9 cellular contexts compared by ENCODE assay signal in the genomic region with DNA sequence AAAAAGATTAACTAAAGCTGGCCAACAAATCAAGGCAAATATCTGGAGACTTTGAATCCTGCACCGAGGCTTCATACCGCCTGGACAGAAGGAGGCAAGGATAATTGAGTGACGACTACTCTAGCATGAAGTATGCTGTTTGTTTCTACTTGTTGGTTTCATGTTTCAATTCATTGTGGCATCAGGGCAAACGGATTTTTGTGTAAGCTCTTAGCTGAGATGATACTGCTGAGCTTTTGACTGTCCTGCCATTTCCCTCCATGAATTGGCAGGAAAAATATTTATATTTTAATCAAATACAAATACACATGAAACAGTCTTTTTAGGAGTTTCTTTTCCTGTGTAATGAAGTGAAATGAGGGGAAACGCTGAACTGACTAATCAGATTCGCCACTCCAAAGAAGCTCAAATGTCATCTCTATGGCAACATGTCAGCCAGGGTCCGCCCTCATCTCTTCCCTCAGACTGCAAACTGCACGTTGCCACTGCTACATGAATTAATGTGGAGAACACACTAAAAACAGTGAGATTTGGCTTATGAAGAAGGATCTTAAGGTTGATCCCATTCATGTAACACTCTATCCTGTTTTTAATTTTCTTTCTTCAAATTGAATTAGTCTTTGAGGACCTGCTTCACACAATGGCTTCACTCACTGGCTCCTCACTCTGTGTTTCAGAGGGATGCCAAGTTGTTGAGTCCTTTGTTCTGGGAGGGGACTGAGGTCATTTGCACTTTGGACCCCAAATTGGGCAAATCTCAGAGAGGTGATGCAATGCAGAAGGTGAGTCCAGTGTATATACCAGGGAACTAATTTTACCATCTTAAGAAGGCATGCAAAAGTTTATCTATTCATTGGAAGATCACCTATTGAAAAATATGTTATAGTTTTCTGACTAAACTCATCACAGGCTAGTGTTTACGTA.
DNase-seq lines count a peak whose midpoint lies in the region; FAIRE-seq and TF ChIP-seq lines count a peak whose summit lies in the region.
"Had no signal": no experiment of that assay in that cellular context is flagged by ENCODE, and none has a peak within 500 bp of the region (broad histone marks: within the 10 kb centered on the region; RNA-seq: fewer than 3 reads in every experiment).

No MANE protein-coding gene starts in this region.

- no peaks in the 10 kb centered on the region for H3K4me1 Mint-ChIP-seq in CD8-positive, alpha-beta memory T cell

- H3K9ac ChIP-seq in ES-I3 (ENCODE audit: low read depth, low read length) (peak overlapping the region; percentile 29; the same call in 1 of the 2 replicates), H1 (replicated peaks in 1 of 4; ENCODE audit: extremely low read depth in 1 of 4, low read depth in 3 of 4, low read length in 3 of 4) (no peak overlapping the region), parathyroid adenoma (no peak overlapping the region)

- CTCF ChIA-PET in H1 (lab: Charles Lee; ENCODE audit: partially characterized antibody) = interaction anchor here (0.6 to 3.5 kb wide), 14 partner anchors 9 to 580 kb away, joined by 3 to 30 read pairs (median 3); no protein-coding TSS in a partner anchor
- CTCF ChIA-PET in CD8-positive, alpha-beta memory T cell (lab: Charles Lee) = no interaction called here

- POLR2A ChIA-PET in H1 (lab: Charles Lee; ENCODE audit: partially characterized antibody) = interaction anchor here (0.6 to 1.1 kb wide), 3 partner anchors 9 to 61 kb away, joined by 3 read pairs; no protein-coding TSS in a partner anchor
- POLR2A ChIA-PET in CD8-positive, alpha-beta memory T cell (lab: Charles Lee) = interaction anchor here (0.6 kb wide), 1 partner anchor 23 kb away, joined by 3 read pairs; no protein-coding TSS in a partner anchor

- no peak overlapping the region for H3K4me3 Mint-ChIP-seq in CD8-positive, alpha-beta memory T cell

- peaks cover 0 to 3% (median 0%) of the 10 kb centered on the region in 5 donors for H3K9me3 Mint-ChIP-seq in CD8-positive, alpha-beta memory T cell

- H3K79me2 ChIP-seq in H1 (ENCODE audit: control insufficient read depth in 1 of 2, insufficient read depth in 2 of 2, low read length in 2 of 2) (no peaks in the 10 kb centered on the region), parathyroid adenoma (no peaks in the 10 kb centered on the region)

- DNase-seq in NCI-H2196 treated with DMSO at 0.1 percent for 48 hours (lab: John Stamatoyannopoulos, UW; ENCODE audit: unreplicated experiment) (peak; percentile 52), H1 (ENCODE audit: low read depth in 1 of 2, low spot score in 2 of 2) (no peak), activated T-cell treated with anti-CD3 and anti-CD28 coated beads for 4 hours (no peak)
- DNase-seq in activated naive CD4-positive, alpha-beta T cell (lab: John Stamatoyannopoulos, UW) = no peak
- DNase-seq in CD8-positive, alpha-beta memory T cell = no peak
- DNase-seq in activated naive CD4-positive, alpha-beta T cell treated with anti-CD3 and anti-CD28 coated beads, Interleukin-2, amount 50 U/mL, for 16 hours = no peak

- H2AK5ac ChIP-seq in H1 (ENCODE audit: low read depth, low read length) = no peak overlapping the region

- H3K4me1 ChIP-seq in ES-I3 (ENCODE audit: insufficient read depth, low read length) (peaks cover 21% of the 10 kb centered on the region), H1 (replicated peaks in 1 of 4; ENCODE audit: control insufficient read depth in 3 of 4, insufficient read depth in 4 of 4, low read length in 3 of 4) (peaks cover 0 to 3% (median 0%) of the 10 kb centered on the region in 4 experiments; a peak in 2 of 7 replicates), parathyroid adenoma (peaks cover 4% of the 10 kb centered on the region)
- no peaks in the 10 kb centered on the region for H3K4me1 ChIP-seq in CD8-positive, alpha-beta memory T cell (ENCODE audit: insufficient read depth, low read length)

- no peak overlapping the region for H3K18ac ChIP-seq in H1 (ENCODE audit: extremely low read depth, low read length)

- H2BK20ac ChIP-seq in H1 (ENCODE audit: low read length) = no peak overlapping the region

- no peak overlapping the region for H4K8ac ChIP-seq in H1 (ENCODE audit: extremely low read depth, insufficient read depth, low read length)

- H4K20me1 ChIP-seq in H1 (replicated peaks in 1 of 2; ENCODE audit: control insufficient read depth in 1 of 2, insufficient read depth in 2 of 2, low read length in 2 of 2) = no peaks in the 10 kb centered on the region

- H3K9me3 ChIP-seq in ES-I3 (ENCODE audit: control insufficient read depth, insufficient read depth, low read length) (no peaks in the 10 kb centered on the region), H1 (ENCODE audit: insufficient read depth in 2 of 2, low read depth in 1 of 2, low read length in 1 of 2) (no peaks in the 10 kb centered on the region), parathyroid adenoma (ENCODE audit: control insufficient read depth, low read length) (no peaks in the 10 kb centered on the region)
- no peaks in the 10 kb centered on the region for H3K9me3 ChIP-seq in CD8-positive, alpha-beta memory T cell (ENCODE audit: low read length)

- FAIRE-seq in H1 (lab: Jason Lieb, UNC) = no peak
- FAIRE-seq: HTR-8/SVneo had no signal

- no peaks in the 10 kb centered on the region for H3K79me1 ChIP-seq in H1 (ENCODE audit: low read depth, low read length)

- no peak overlapping the region for H2BK15ac ChIP-seq in H1 (ENCODE audit: low read length)

- H2AFZ ChIP-seq in H1 (ENCODE audit: low read length) (peak overlapping the region; percentile 90; the same call in 1 of the 2 replicates), parathyroid adenoma (peak overlapping the region; percentile 5)

- no peak for TF ChIP-seq RAD21 in H1 (IDR thresholded peaks at IDR 0.05 in 1 of 2, conservative IDR thresholded peaks at IDR 0.05 in 1 of 2; ENCODE audit: low read depth in 2 of 2, low read length in 2 of 2)

- no peak overlapping the region for H2BK12ac ChIP-seq in H1 (ENCODE audit: low read depth, low read length)

- H3K27me3 ChIP-seq in H1 (replicated peaks in 1 of 4; ENCODE audit: control insufficient read depth in 3 of 4, extremely low read depth in 1 of 4, insufficient read depth in 3 of 4, low read length in 3 of 4) (no peaks in the 10 kb centered on the region), parathyroid adenoma (ENCODE audit: control insufficient read depth, insufficient read depth, low read length) (no peaks in the 10 kb centered on the region)
- no peaks in the 10 kb centered on the region for H3K27me3 ChIP-seq in CD8-positive, alpha-beta memory T cell (ENCODE audit: insufficient read depth, low read length, poor library complexity, severe bottlenecking)

- no peak for TF ChIP-seq EP300 in H1 (IDR thresholded peaks at IDR 0.05; ENCODE audit: borderline replicate concordance in 1 of 2, low read depth in 2 of 2, low read length in 2 of 2)

- no peak overlapping the region for H3K27ac ChIP-seq in H1 (ENCODE audit: low read depth, low read length)
- peak overlapping the region; percentile 69 for H3K27ac ChIP-seq in parathyroid adenoma
- no peak overlapping the region for H3K27ac ChIP-seq in CD8-positive, alpha-beta memory T cell (ENCODE audit: low read depth, low read length)

- H3K36me3 ChIP-seq in ES-I3 (ENCODE audit: insufficient read depth, low read length) = no peaks in the 10 kb centered on the region
- H3K36me3 ChIP-seq in H1 (ENCODE audit: control insufficient read depth in 2 of 4, insufficient read depth in 4 of 4, low read length in 3 of 4) = no peaks in the 10 kb centered on the region
- H3K36me3 ChIP-seq in parathyroid adenoma (ENCODE audit: control insufficient read depth, insufficient read depth, low read length) = no peaks in the 10 kb centered on the region
- no peaks in the 10 kb centered on the region for H3K36me3 ChIP-seq in CD8-positive, alpha-beta memory T cell (ENCODE audit: insufficient read depth, low read length)

- 51% methylated on average over 9 of the region's 9 CpGs; no CpG with 5 or more reads in 1 of the 2 experiments for WGBS in H1 (ENCODE audit: extremely low coverage in 1 of 2, insufficient coverage in 1 of 2, insufficient read length in 1 of 2, insufficient replicate concordance in 2 of 2, low coverage in 1 of 2, low lambda C conversion rate in 2 of 2, missing lambda C conversion rate in 1 of 2), 2 experiments

- no peak overlapping the region for H3K23ac ChIP-seq in H1 (ENCODE audit: insufficient read length)

- H4K91ac ChIP-seq in H1 (replicated peaks; ENCODE audit: insufficient read length, low read length) = no peak overlapping the region

- H3K4me2 ChIP-seq in H1 (ENCODE audit: insufficient read depth in 1 of 2, low read depth in 2 of 2, low read length in 2 of 2) = peak overlapping the region; percentile 11 to 38; a peak in 3 of 4 replicates
- H3K4me2 ChIP-seq in parathyroid adenoma (ENCODE audit: low read length) = peak overlapping the region; percentile 49

- H3K4me3 ChIP-seq in H1 (ENCODE audit: extremely low read depth in 1 of 4, insufficient read depth in 2 of 4, low read depth in 3 of 4, low read length in 4 of 4) = peak overlapping the region in 1 of 4 experiments; percentile 30; a peak in 1 of 8 replicates
- H3K4me3 ChIP-seq in parathyroid adenoma (ENCODE audit: low read depth, low read length) = peak overlapping the region; percentile 2
- H3K4me3 ChIP-seq in CD8-positive, alpha-beta memory T cell (ENCODE audit: low read length) = no peak overlapping the region

- H2BK120ac ChIP-seq in H1 (replicated peaks; ENCODE audit: low read depth, low read length) = no peak overlapping the region

- peaks cover 0 to 5% of the 10 kb centered on the region in 2 donors for H3K27me3 Mint-ChIP-seq in CD8-positive, alpha-beta memory T cell

- H3K14ac ChIP-seq in H1 (ENCODE audit: insufficient read length) = no peak overlapping the region

- H3K4ac ChIP-seq in H1 (replicated peaks; ENCODE audit: insufficient read length, low read depth, low read length) = no peak overlapping the region

- H3K56ac ChIP-seq in H1 (replicated peaks; ENCODE audit: insufficient read length, low read depth, low read length) = no peak overlapping the region

- no peaks in the 10 kb centered on the region for H3K36me3 Mint-ChIP-seq in CD8-positive, alpha-beta memory T cell

- no peak overlapping the region for H3K27ac Mint-ChIP-seq in CD8-positive, alpha-beta memory T cell

- no peaks in the 10 kb centered on the region for H3K23me2 ChIP-seq in H1 (ENCODE audit: low read depth, low read length)

- TF ChIP-seq CTCF in H1 (IDR thresholded peaks at IDR 0.05; ENCODE audit: control extremely low read depth in 1 of 3, insufficient read depth in 1 of 3, low read depth in 1 of 3, low read length in 3 of 3) (no peak), parathyroid adenoma (IDR thresholded peaks at IDR 0.05) (no peak)

- H4K5ac ChIP-seq in H1 (ENCODE audit: insufficient read length, low read depth, low read length) = no peak overlapping the region

- TF ChIP-seq POLR2A in H1 (IDR thresholded peaks at IDR 0.05; ENCODE audit: control extremely low read depth in 1 of 2, low read depth in 2 of 2, low read length in 2 of 2) = no peak

- no peak overlapping the region for H2BK5ac ChIP-seq in H1 (ENCODE audit: low read depth, low read length)

TF ChIP-seq in H1, 55 proteins besides CTCF, POLR2A, EP300 and RAD21 (continues in another document):
- TF ChIP-seq BRCA1 (IDR thresholded peaks at IDR 0.05; ENCODE audit: low read depth, low read length) (no peak), HDAC2 (IDR thresholded peaks at IDR 0.05; ENCODE audit: borderline replicate concordance in 1 of 2, low read depth in 2 of 2, low read length in 2 of 2) (no peak), RXRA (IDR thresholded peaks at IDR 0.05; ENCODE audit: insufficient read depth, low read depth, low read length) (no peak), SIX5 (IDR thresholded peaks at IDR 0.05; ENCODE audit: low read depth, low read length) (no peak)
